Comparison of ENCODE assay signal across 16 cellular contexts in genomic region chr12:65673732-65674131, GRCh38.
A peak's percentile ranks its signal among the peaks of the same experiment; 100 is the strongest.
DNase-seq lines count a peak whose midpoint lies in the region; ATAC-seq and TF ChIP-seq lines count a peak whose summit lies in the region.
"Had no signal": no experiment of that assay in that cellular context is flagged by ENCODE, and none has a peak within 500 bp of the region (broad histone marks: within the 10 kb centered on the region; RNA-seq: fewer than 3 reads in every experiment).

No MANE protein-coding gene starts in this region.

- H3K27me3 Mint-ChIP-seq in chondrocyte (ENCODE audit: low read depth) (no peaks in the 10 kb centered on the region), mesothelial cell of epicardium (ENCODE audit: low read depth) (no peaks in the 10 kb centered on the region)

- peaks cover 2% of the 10 kb centered on the region for H3K36me3 Mint-ChIP-seq in chondrocyte (ENCODE audit: low read depth)
- H3K36me3 Mint-ChIP-seq in mesothelial cell of epicardium = no peaks in the 10 kb centered on the region
- H3K36me3 Mint-ChIP-seq: activated naive CD8-positive, alpha-beta T cell had no signal

- no peak overlapping the region for H3K27ac Mint-ChIP-seq in chondrocyte (ENCODE audit: unreplicated experiment)
- H3K27ac Mint-ChIP-seq in mesothelial cell of epicardium = peak overlapping the region; percentile 16
- H3K27ac Mint-ChIP-seq: activated naive CD8-positive, alpha-beta T cell had no signal

- peaks cover 6% of the 10 kb centered on the region for H3K9me3 Mint-ChIP-seq in chondrocyte (ENCODE audit: low read depth)
- H3K9me3 Mint-ChIP-seq in mesothelial cell of epicardium = peaks cover 14% of the 10 kb centered on the region

- peaks cover 44% of the 10 kb centered on the region for H3K4me1 Mint-ChIP-seq in chondrocyte (ENCODE audit: low read depth)
- peaks cover 28% of the 10 kb centered on the region for H3K4me1 Mint-ChIP-seq in mesothelial cell of epicardium

- ATAC-seq in psoas muscle (no peak), HG03354 (IDR thresholded peaks at IDR 0.05; ENCODE audit: poor library complexity, severe bottlenecking, unreplicated experiment) (no peak)

- no peaks in the 10 kb centered on the region for H3K9me3 ChIP-seq in psoas muscle
- H3K9me3 ChIP-seq: stomach had no signal

- H3K4me3 ChIP-seq in LNCaP clone FGC (ENCODE audit: low read depth, low read length) = no peak overlapping the region
- no peak overlapping the region for H3K4me3 ChIP-seq in psoas muscle
- H3K4me3 ChIP-seq: stomach had no signal

- no peaks in the 10 kb centered on the region for H3K4me1 ChIP-seq in psoas muscle
- H3K4me1 ChIP-seq: stomach had no signal

- no peak overlapping the region for H3K4me3 Mint-ChIP-seq in chondrocyte (ENCODE audit: unreplicated experiment)
- no peak overlapping the region for H3K4me3 Mint-ChIP-seq in mesothelial cell of epicardium
- H3K4me3 Mint-ChIP-seq: activated naive CD8-positive, alpha-beta T cell had no signal

- H3K27ac ChIP-seq in C4-2B (no peak overlapping the region), psoas muscle (no peak overlapping the region)
- H3K27ac ChIP-seq: stomach had no signal

- peak; percentile 29; the same call in 1 of the 2 replicates for TF ChIP-seq CTCF in C4-2B (conservative IDR thresholded peaks at IDR 0.05)
- peak; percentile 38 for TF ChIP-seq CTCF in LNCaP clone FGC (IDR thresholded peaks at IDR 0.05; ENCODE audit: control insufficient read depth, extremely low read depth, insufficient read depth)
- TF ChIP-seq CTCF in chondrocyte (IDR thresholded peaks at IDR 0.05) = peak; percentile 82
- TF ChIP-seq CTCF in mesothelial cell of epicardium (IDR thresholded peaks at IDR 0.05; ENCODE audit: unreplicated experiment) = no peak
- TF ChIP-seq CTCF in psoas muscle (IDR thresholded peaks at IDR 0.05) = no peak

- DNase-seq in LNCaP clone FGC (ENCODE audit: low read depth) (no peak), chondrocyte (ENCODE audit: low spot score) (no peak), mesothelial cell of epicardium (ENCODE audit: low spot score in 2 of 2, unreplicated experiment in 2 of 2) (no peak), COLO668 (lab: John Stamatoyannopoulos, UW; ENCODE audit: unreplicated experiment) (no peak), psoas muscle (no peak), SIG-M5 (lab: John Stamatoyannopoulos, UW) (no peak)
- DNase-seq: GF-D8, hypothalamus, mesendoderm, NCI-H2081 treated with DMSO at 0.1 percent for 48 hours, posterior cingulate gyrus, stomach, T-helper 2 cell had no signal

- no peaks in the 10 kb centered on the region for H3K36me3 ChIP-seq in psoas muscle (ENCODE audit: insufficient read depth in 1 of 2, low read depth in 1 of 2)
- H3K36me3 ChIP-seq: stomach had no signal

- peaks cover 0 to 2% (median 0%) of the 10 kb centered on the region in 3 donors for H3K27me3 ChIP-seq in psoas muscle (ENCODE audit: insufficient read depth in 3 of 3, low read length in 2 of 3)
- H3K27me3 ChIP-seq: stomach had no signal

- intact Hi-C loops in psoas muscle (cut with DNase I) = no loop called here

Comparison
In these comparisons a context has a peak if more than half of its experiments do, and no peak if none do; other contexts are left out.
1. CTCF ChIP-seq: peak in C4-2B (single experiment), LNCaP clone FGC (single experiment) and chondrocyte (single experiment); none in mesothelial cell of epicardium (single experiment) and psoas muscle (single experiment).